Comparison of ENCODE assay signal across 1 cellular context in the genomic region with DNA sequence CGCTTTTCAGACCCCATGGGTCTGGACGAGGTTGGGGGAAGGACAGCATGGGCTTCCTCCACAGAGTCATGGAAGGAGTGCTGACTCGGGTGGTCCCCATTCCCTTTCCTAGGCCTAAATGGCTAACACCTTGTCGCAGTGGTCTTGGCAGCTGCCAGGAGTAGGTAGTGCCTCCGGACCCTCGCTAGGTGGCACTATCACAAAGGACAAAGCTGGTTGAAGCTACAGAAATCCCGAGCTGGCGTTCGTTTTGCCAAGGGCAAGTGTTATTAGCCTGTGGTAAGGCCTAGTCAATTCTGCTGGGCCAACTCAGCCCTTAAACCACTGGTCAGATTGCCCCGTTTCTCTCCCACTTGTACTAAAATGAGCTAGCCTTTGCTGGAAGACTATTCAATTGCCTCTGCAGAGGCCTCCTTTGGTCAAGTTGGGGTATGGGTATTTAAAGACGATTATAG.
TF ChIP-seq lines count a peak whose summit lies in the region.

No MANE protein-coding gene starts in this region.

TF ChIP-seq in IMR-90, 13 proteins besides CTCF, POLR2A, EP300 and RAD21:
- TF ChIP-seq, protein P1, sequence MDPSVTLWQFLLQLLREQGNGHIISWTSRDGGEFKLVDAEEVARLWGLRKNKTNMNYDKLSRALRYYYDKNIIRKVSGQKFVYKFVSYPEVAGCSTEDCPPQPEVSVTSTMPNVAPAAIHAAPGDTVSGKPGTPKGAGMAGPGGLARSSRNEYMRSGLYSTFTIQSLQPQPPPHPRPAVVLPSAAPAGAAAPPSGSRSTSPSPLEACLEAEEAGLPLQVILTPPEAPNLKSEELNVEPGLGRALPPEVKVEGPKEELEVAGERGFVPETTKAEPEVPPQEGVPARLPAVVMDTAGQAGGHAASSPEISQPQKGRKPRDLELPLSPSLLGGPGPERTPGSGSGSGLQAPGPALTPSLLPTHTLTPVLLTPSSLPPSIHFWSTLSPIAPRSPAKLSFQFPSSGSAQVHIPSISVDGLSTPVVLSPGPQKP (IDR thresholded peaks at IDR 0.05; ENCODE audit: borderline replicate concordance, low read depth, low read length) = no peak
- peak; percentile 84 for TF ChIP-seq SMC3 (IDR thresholded peaks at IDR 0.05; ENCODE audit: low read depth, low read length)
